Comparison of ENCODE assay signal across 1 cellular context in genomic region chr16:470418-470817, GRCh38.
TF ChIP-seq lines count a peak whose summit lies in the region.

No MANE protein-coding gene starts in this region.

TF ChIP-seq in endothelial cell of umbilical vein, 7 proteins besides CTCF, POLR2A, EP300 and RAD21:
- TF ChIP-seq MAX (IDR thresholded peaks at IDR 0.05; ENCODE audit: insufficient read depth, insufficient read length): no peak
- TF ChIP-seq EZH2 (IDR thresholded peaks at IDR 0.05; ENCODE audit: borderline replicate concordance, low read depth, low read length, severe bottlenecking): no peak
- TF ChIP-seq JUN (IDR thresholded peaks at IDR 0.05; ENCODE audit: borderline replicate concordance, insufficient read depth, insufficient read length, low read depth): no peak
- TF ChIP-seq GATA2 (IDR thresholded peaks at IDR 0.05; ENCODE audit: insufficient read depth, insufficient read length, low read depth, low read length): no peak
- TF ChIP-seq MYC (IDR thresholded peaks at IDR 0.05; ENCODE audit: low read depth, low read length): no peak
- TF ChIP-seq FOS (IDR thresholded peaks at IDR 0.05; ENCODE audit: borderline replicate concordance, insufficient read depth, low read length): no peak
- no peak for TF ChIP-seq POLR2AphosphoS5 (IDR thresholded peaks at IDR 0.05; ENCODE audit: insufficient read depth, low read depth, low read length)
